17 cellular contexts compared by ENCODE assay signal in genomic region chr12:88558341-88558867, GRCh38. TPM values are rescaled to one million over a fixed set of nuclear protein-coding genes. Genes with fewer than 3 reads are reported as not detected.
"Had no signal": no experiment of that assay in that cellular context is flagged by ENCODE, and none has a peak within 500 bp of the region (broad histone marks: within the 10 kb centered on the region; RNA-seq: fewer than 3 reads in every experiment).

No MANE protein-coding gene starts in this region.

- H3K4me3 Mint-ChIP-seq: activated CD8-positive, alpha-beta memory T cell treated with anti-CD3 and anti-CD28 coated beads, Interleukin-2, amount 10 ng/mL, durations not matched to agents 7 days and 5 days; activated naive CD4-positive, alpha-beta T cell treated with anti-CD3 and anti-CD28 coated beads, Interleukin-2, amount 50 U/mL, for 24 hours; activated T-cell treated with anti-CD3 and anti-CD28 coated beads, Interleukin-2, amount 50 U/mL, for 24 hours; endodermal cell; naive thymus-derived CD8-positive, alpha-beta T cell had no signal

- H3K36me3 Mint-ChIP-seq: activated CD8-positive, alpha-beta memory T cell treated with anti-CD3 and anti-CD28 coated beads, Interleukin-2, amount 10 ng/mL, durations not matched to agents 7 days and 5 days; activated naive CD4-positive, alpha-beta T cell treated with anti-CD3 and anti-CD28 coated beads, Interleukin-2, amount 50 U/mL, for 24 hours; naive thymus-derived CD8-positive, alpha-beta T cell had no signal

- ATAC-seq: activated CD8-positive, alpha-beta memory T cell treated with anti-CD3 and anti-CD28 coated beads, Interleukin-2, amount 10 ng/mL, durations not matched to agents 7 days and 5 days; naive thymus-derived CD8-positive, alpha-beta T cell had no signal

- H3K27me3 Mint-ChIP-seq: activated CD8-positive, alpha-beta memory T cell treated with anti-CD3 and anti-CD28 coated beads, Interleukin-2, amount 10 ng/mL, durations not matched to agents 7 days and 5 days; activated naive CD4-positive, alpha-beta T cell treated with anti-CD3 and anti-CD28 coated beads, Interleukin-2, amount 50 U/mL, for 24 hours; activated T-cell treated with anti-CD3 and anti-CD28 coated beads, Interleukin-2, amount 50 U/mL, for 24 hours had no signal

- H3K36me3 ChIP-seq: brain microvascular endothelial cell, neutrophil, right atrium auricular region, thyroid gland had no signal

- H3K9me3 ChIP-seq: neutrophil, right atrium auricular region, thyroid gland had no signal

- H3K4me3 ChIP-seq: lung, right atrium auricular region, smooth muscle cell, thyroid gland had no signal

- H3K27me3 ChIP-seq: brain microvascular endothelial cell, neutrophil, right atrium auricular region, thyroid gland had no signal

- FAIRE-seq: kidney had no signal

- H3K4me1 Mint-ChIP-seq: activated CD8-positive, alpha-beta memory T cell treated with anti-CD3 and anti-CD28 coated beads, Interleukin-2, amount 10 ng/mL, durations not matched to agents 7 days and 5 days; activated naive CD4-positive, alpha-beta T cell treated with anti-CD3 and anti-CD28 coated beads, Interleukin-2, amount 50 U/mL, for 24 hours; naive thymus-derived CD8-positive, alpha-beta T cell had no signal

- H3K9me3 Mint-ChIP-seq: activated naive CD4-positive, alpha-beta T cell treated with anti-CD3 and anti-CD28 coated beads, Interleukin-2, amount 50 U/mL, for 24 hours; activated T-cell treated with anti-CD3 and anti-CD28 coated beads, Interleukin-2, amount 50 U/mL, for 24 hours; endodermal cell had no signal

- H3K27ac Mint-ChIP-seq: activated CD8-positive, alpha-beta memory T cell treated with anti-CD3 and anti-CD28 coated beads, Interleukin-2, amount 10 ng/mL, durations not matched to agents 7 days and 5 days; activated naive CD4-positive, alpha-beta T cell treated with anti-CD3 and anti-CD28 coated beads, Interleukin-2, amount 50 U/mL, for 24 hours; activated T-cell treated with anti-CD3 and anti-CD28 coated beads, Interleukin-2, amount 50 U/mL, for 24 hours; endodermal cell; naive thymus-derived CD8-positive, alpha-beta T cell had no signal

- H3K27ac ChIP-seq: brain microvascular endothelial cell, neutrophil, right atrium auricular region had no signal

- H3K4me2 ChIP-seq: smooth muscle cell had no signal

- DNase-seq: activated CD4-positive, alpha-beta T cell treated with anti-CD3 and anti-CD28 coated beads, Interleukin-2, amount 50 U/mL, for 4 hours; activated CD8-positive, alpha-beta memory T cell treated with anti-CD3 and anti-CD28 coated beads, Interleukin-2, amount 10 ng/mL, durations not matched to agents 7 days and 5 days; activated effector memory CD4-positive, alpha-beta T cell treated with Interleukin-2 at 50 U/mL for 16 hours; activated T-cell treated with anti-CD3 and anti-CD28 coated beads, Interleukin-2, amount 50 U/mL, for 24 hours; brain microvascular endothelial cell; erythroblast; foreskin melanocyte; kidney; naive thymus-derived CD8-positive, alpha-beta T cell; T-helper 2 cell; thyroid gland had no signal

RNA-seq across cellular contexts. Expression of gene KITLG, which starts 21.9 kb away (rescaled TPM):
- polyA plus RNA-seq: naive thymus-derived CD8-positive, alpha-beta T cell had no signal
